In genomic region chr1:23790696-23791433, GRCh38 we compare ENCODE assay signal across 8 cellular contexts. TPM values are rescaled to one million over a fixed set of nuclear protein-coding genes. Genes with fewer than 3 reads are reported as not detected.
A peak's percentile ranks its signal among the peaks of the same experiment; 100 is the strongest.
DNase-seq lines count a peak whose midpoint lies in the region; ATAC-seq and TF ChIP-seq lines count a peak whose summit lies in the region.

Gene LYPLA2 (plus strand): TSS chr1:23791145. CDS start chr1:23792683, 1,538 bp downstream.

- peaks cover 0 to 3% (median 0%) of the 10 kb centered on the region in 7 donors for H3K9me3 Mint-ChIP-seq in CD14-positive monocyte
- no peaks in the 10 kb centered on the region for H3K9me3 Mint-ChIP-seq in activated CD8-positive, alpha-beta memory T cell treated with anti-CD3 and anti-CD28 coated beads, Interleukin-2, amount 10 ng/mL, durations not matched to agents 7 days and 5 days (ENCODE audit: low read depth)

- H3K4me3 Mint-ChIP-seq in CD14-positive monocyte = peak within 1 kb of the TSS; percentile 93 to 98
- H3K4me3 Mint-ChIP-seq in activated CD8-positive, alpha-beta memory T cell treated with anti-CD3 and anti-CD28 coated beads, Interleukin-2, amount 10 ng/mL, durations not matched to agents 7 days and 5 days = peak within 1 kb of the TSS; percentile 94

- TF ChIP-seq CTCF in CD14-positive monocyte (IDR thresholded peaks at IDR 0.05) = no peak

- no CpG with 5 or more reads among the region's 45 CpGs for WGBS in mesendoderm (ENCODE audit: extremely low coverage, insufficient coverage, low lambda C conversion rate)

- peaks cover 18% of the 10 kb centered on the region for H3K79me2 ChIP-seq in mesendoderm (ENCODE audit: control insufficient read depth, insufficient read depth, low read length)

- no peak within 1 kb of the TSS for H4K8ac ChIP-seq in mesendoderm (ENCODE audit: low read depth, low read length)

- H4K5ac ChIP-seq in mesendoderm (ENCODE audit: low read length) = no peak within 1 kb of the TSS

- H3K36me3 ChIP-seq in endocrine pancreas (ENCODE audit: control insufficient read depth, insufficient read depth, low read length) = peaks cover 5% of the 10 kb centered on the region
- H3K36me3 ChIP-seq in mesendoderm (ENCODE audit: control insufficient read depth, insufficient read depth, low read length) = peaks cover 6% of the 10 kb centered on the region

- H3K18ac ChIP-seq in mesendoderm (ENCODE audit: low read length) = peak within 1 kb of the TSS; percentile 29

- H3K9me3 ChIP-seq in endocrine pancreas (ENCODE audit: control insufficient read depth, low read length) = no peaks in the 10 kb centered on the region

- peak within 1 kb of the TSS; percentile 90 for H3K4me2 ChIP-seq in mesendoderm (ENCODE audit: low read length)

- peak within 1 kb of the TSS; percentile 73 for H3K4me3 ChIP-seq in endocrine pancreas (ENCODE audit: control insufficient read depth, insufficient read depth, low read length)
- H3K4me3 ChIP-seq in mesendoderm (ENCODE audit: low read length) = peak within 1 kb of the TSS; percentile 85

- H3K36me3 Mint-ChIP-seq in CD14-positive monocyte = peaks cover 38 to 59% of the 10 kb centered on the region in 2 donors
- H3K36me3 Mint-ChIP-seq in activated CD8-positive, alpha-beta memory T cell treated with anti-CD3 and anti-CD28 coated beads, Interleukin-2, amount 10 ng/mL, durations not matched to agents 7 days and 5 days = peaks cover 23% of the 10 kb centered on the region

- H3K27me3 ChIP-seq in endocrine pancreas (ENCODE audit: control insufficient read depth, insufficient read depth, low read length) (no peaks in the 10 kb centered on the region), mesendoderm (ENCODE audit: insufficient read depth, low read length, poor library complexity) (no peaks in the 10 kb centered on the region)

- no peak within 1 kb of the TSS for H2BK15ac ChIP-seq in mesendoderm (replicated peaks; ENCODE audit: low read depth)

- ATAC-seq in GM19351 (IDR thresholded peaks at IDR 0.05; ENCODE audit: unreplicated experiment) = peak; percentile 87
- ATAC-seq in activated CD8-positive, alpha-beta memory T cell treated with anti-CD3 and anti-CD28 coated beads, Interleukin-2, amount 10 ng/mL, durations not matched to agents 7 days and 5 days = peak; percentile 95

- H3K27ac Mint-ChIP-seq in CD14-positive monocyte = peak within 1 kb of the TSS; percentile 86 to 98 (median 93)
- peak within 1 kb of the TSS; percentile 90 for H3K27ac Mint-ChIP-seq in activated CD8-positive, alpha-beta memory T cell treated with anti-CD3 and anti-CD28 coated beads, Interleukin-2, amount 10 ng/mL, durations not matched to agents 7 days and 5 days

- H3K9ac ChIP-seq in endocrine pancreas (ENCODE audit: control insufficient read depth, insufficient read depth, low read length) = peak within 1 kb of the TSS; percentile 98
- H3K9ac ChIP-seq in mesendoderm (ENCODE audit: low read length) = peak within 1 kb of the TSS; percentile 78

- H3K79me1 ChIP-seq in mesendoderm (ENCODE audit: low read length) = peaks cover 3% of the 10 kb centered on the region

- H2BK5ac ChIP-seq in mesendoderm (ENCODE audit: low read length) = no peak within 1 kb of the TSS

- CTCF ChIA-PET in activated CD8-positive, alpha-beta memory T cell treated with anti-CD3 and anti-CD28 coated beads, Interleukin-2, amount 10 ng/mL, durations not matched to agents 7 days and 5 days (lab: Charles Lee) = interaction anchor here (0.9 to 4.8 kb wide), 7 partner anchors 10 to 280 kb away, joined by 3 to 38 read pairs (median 9); partner anchors contain the start of genes GALE, HMGCL and PITHD1

- peaks cover 24% of the 10 kb centered on the region for H3K4me1 Mint-ChIP-seq in CD14-positive monocyte
- peaks cover 17% of the 10 kb centered on the region for H3K4me1 Mint-ChIP-seq in activated CD8-positive, alpha-beta memory T cell treated with anti-CD3 and anti-CD28 coated beads, Interleukin-2, amount 10 ng/mL, durations not matched to agents 7 days and 5 days

- H3K56ac ChIP-seq in mesendoderm (ENCODE audit: low read length) = peak within 1 kb of the TSS; percentile 90

- H3K4me1 ChIP-seq in endocrine pancreas (ENCODE audit: control insufficient read depth, insufficient read depth, low read length) = peaks cover 5% of the 10 kb centered on the region
- peaks cover 4% of the 10 kb centered on the region for H3K4me1 ChIP-seq in mesendoderm (ENCODE audit: control insufficient read depth, low read depth, low read length)

- H3K27ac ChIP-seq in mesendoderm (ENCODE audit: low read depth, low read length) = peak within 1 kb of the TSS; percentile 20

- no peak within 1 kb of the TSS for H3K23ac ChIP-seq in mesendoderm (ENCODE audit: low read length)

- H2AK5ac ChIP-seq in mesendoderm (ENCODE audit: low read length) = no peak within 1 kb of the TSS

- peak; percentile 91 for DNase-seq in CD14-positive monocyte (ENCODE audit: low spot score)
- DNase-seq in HPDE6-E6E7 (ENCODE audit: extremely low spot score) = peak; percentile 81
- DNase-seq in NOMO-1 treated with DMSO at 0.1 percent for 48 hours (lab: John Stamatoyannopoulos, UW; ENCODE audit: unreplicated experiment) = peak; percentile 82
- peak; percentile 93 for DNase-seq in activated CD8-positive, alpha-beta memory T cell treated with anti-CD3 and anti-CD28 coated beads, Interleukin-2, amount 10 ng/mL, durations not matched to agents 7 days and 5 days
- DNase-seq in mesendoderm = peak; percentile 95
- DNase-seq in stimulated activated CD8-positive, alpha-beta memory T cell treated with anti-CD3 and anti-CD28 coated beads, Interleukin-12 subunit alpha, Interleukin-12 subunit beta, amount 100 ng/mL, for 4 hours (ENCODE audit: low read depth) = peak; percentile 71

- peak within 1 kb of the TSS; percentile 89 for H3K4ac ChIP-seq in mesendoderm (ENCODE audit: low read depth, low read length)

- intact Hi-C loops in CD14-positive monocyte (cut with micrococcal nuclease) = no loop called here

- no peaks in the 10 kb centered on the region for H3K27me3 Mint-ChIP-seq in CD14-positive monocyte (ENCODE audit: low read depth in 3 of 3)
- no peaks in the 10 kb centered on the region for H3K27me3 Mint-ChIP-seq in activated CD8-positive, alpha-beta memory T cell treated with anti-CD3 and anti-CD28 coated beads, Interleukin-2, amount 10 ng/mL, durations not matched to agents 7 days and 5 days

- H2BK120ac ChIP-seq in mesendoderm (ENCODE audit: low read depth, low read length) = no peak within 1 kb of the TSS

RNA-seq across cellular contexts. Expression of gene LYPLA2, which starts in this region (rescaled TPM):
- 10 to 100 TPM; 74.1 to 86.7 TPM for polyA plus RNA-seq in CD14-positive monocyte
- 10 to 100 TPM; 75.7 to 87.2 TPM for total RNA-seq in activated CD8-positive, alpha-beta memory T cell treated with anti-CD3 and anti-CD28 coated beads, Interleukin-2, amount 10 ng/mL, durations not matched to agents 7 days and 5 days
- 107 TPM for polyA plus RNA-seq in mesendoderm (2013, experiment 1 of 2)
- 108 TPM for polyA plus RNA-seq in mesendoderm (2013, experiment 2 of 2)

Comparison
In these comparisons a context has a peak if more than half of its experiments do, and no peak if none do; other contexts are left out.
1. Peak in every context shown above with its lines: DNase-seq, ATAC-seq, H3K4me3 ChIP-seq and H3K27ac ChIP-seq.